In the genomic region with DNA sequence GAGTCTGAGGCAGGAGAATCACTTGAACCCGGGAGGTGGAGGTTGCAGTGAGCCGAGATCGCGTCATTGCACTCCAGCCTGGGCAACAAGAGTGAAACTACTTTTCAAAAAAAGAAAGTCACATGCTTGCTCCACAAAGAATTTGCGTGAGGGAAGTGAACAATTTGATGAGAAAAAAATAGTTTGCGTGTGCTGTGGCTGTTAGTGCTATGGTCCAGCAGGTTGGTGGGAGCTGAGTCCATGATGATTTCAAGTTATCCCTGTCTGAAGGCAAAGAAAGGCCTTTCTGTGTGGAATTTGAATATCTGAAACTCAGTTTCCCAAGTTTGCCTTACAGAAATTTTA, we compare ENCODE assay signal across 11 cellular contexts. TPM values are rescaled to one million over a fixed set of nuclear protein-coding genes. Genes with fewer than 3 reads are reported as not detected.
DNase-seq lines count a peak whose midpoint lies in the region; ATAC-seq and TF ChIP-seq lines count a peak whose summit lies in the region.
"Had no signal": no experiment of that assay in that cellular context is flagged by ENCODE, and none has a peak within 500 bp of the region (broad histone marks: within the 10 kb centered on the region; RNA-seq: fewer than 3 reads in every experiment).

No MANE protein-coding gene starts in this region.

- 85% methylated on average over 6 of the region's 6 CpGs for WGBS in SK-N-SH (ENCODE audit: low lambda C conversion rate)

- H3K9ac ChIP-seq in SK-N-SH (peak overlapping the region; percentile 33; the same call in 1 of the 2 replicates), duodenal mucosa (ENCODE audit: low read depth in 1 of 2, low read length in 2 of 2) (peak overlapping the region; percentile 32 to 43), skeletal muscle satellite cell (ENCODE audit: low read depth, low read length) (peak overlapping the region; percentile 53)

- H3K4me1 ChIP-seq in SK-N-SH (ENCODE audit: control insufficient read depth in 1 of 2, insufficient read depth in 2 of 2, low read depth in 1 of 2, low read length in 1 of 2) (peaks cover 30 to 32% of the 10 kb centered on the region in 2 experiments), PC-9 (replicated peaks; ENCODE audit: insufficient read depth) (peaks cover 27% of the 10 kb centered on the region), duodenal mucosa (ENCODE audit: control insufficient read depth in 1 of 2, insufficient read depth in 2 of 2, low read length in 2 of 2) (peaks cover 37 to 38% of the 10 kb centered on the region in 2 donors), skeletal muscle satellite cell (ENCODE audit: control insufficient read depth, insufficient read depth, low read length) (peaks cover 55% of the 10 kb centered on the region)

- H4K20me1 ChIP-seq in SK-N-SH (ENCODE audit: insufficient read depth) = peaks cover 58% of the 10 kb centered on the region
- peaks cover 48% of the 10 kb centered on the region for H4K20me1 ChIP-seq in PC-9 (ENCODE audit: insufficient read depth)

- H3K9me2 ChIP-seq in SK-N-SH = no peaks in the 10 kb centered on the region
- H3K9me2 ChIP-seq in PC-9 (ENCODE audit: insufficient read depth) = no peaks in the 10 kb centered on the region

- H3K4me3 ChIP-seq in SK-N-SH (ENCODE audit: low read depth in 2 of 2, low read length in 1 of 2) (0 out of 4 replicates have a peak overlapping the region, but pooled peaks of 1 of the 2 experiments have one; percentile 1), PC-9 (0 out of 2 replicates have a peak overlapping the region, but pooled peaks have one; percentile 97), duodenal mucosa (ENCODE audit: low read depth in 1 of 2, low read length in 2 of 2) (peak overlapping the region in 1 of 2 donors; percentile 25), skeletal muscle satellite cell (ENCODE audit: low read length) (no peak overlapping the region)

- CTCF ChIA-PET in SK-N-SH (lab: Yijun Ruan, JAX) (interaction anchor here (0.9 to 14.5 kb wide), 10 partner anchors 9 to 176 kb away, joined by 3 to 319 read pairs (median 94); a partner anchor contains a TSS), PC-9 (lab: Charles Lee) (interaction anchor here (1.4 kb wide), 1 partner anchor 53 kb away, joined by 4 read pairs; no protein-coding TSS in a partner anchor)

- TF ChIP-seq RAD21 in SK-N-SH (IDR thresholded peaks at IDR 0.05; ENCODE audit: low read length) = no peak

- H3K4me2 ChIP-seq in SK-N-SH (peak overlapping the region; percentile 79), PC-9 (peak overlapping the region; percentile 99), skeletal muscle satellite cell (ENCODE audit: low read length) (peak overlapping the region; percentile 91)

- H3K27me3 ChIP-seq in SK-N-SH (ENCODE audit: insufficient read depth) (no peaks in the 10 kb centered on the region), PC-9 (ENCODE audit: insufficient read depth, low read depth) (no peaks in the 10 kb centered on the region), duodenal mucosa (ENCODE audit: control insufficient read depth in 1 of 2, insufficient read depth in 2 of 2, low read length in 2 of 2) (no peaks in the 10 kb centered on the region), skeletal muscle satellite cell (ENCODE audit: control insufficient read depth, insufficient read depth, low read length) (no peaks in the 10 kb centered on the region)

- H3F3A ChIP-seq in SK-N-SH (replicated peaks; ENCODE audit: insufficient read depth) = peaks cover 44% of the 10 kb centered on the region
- peaks cover 39% of the 10 kb centered on the region for H3F3A ChIP-seq in PC-9 (ENCODE audit: insufficient read depth, low read depth)

- intact Hi-C loops in PC-9 (cut with micrococcal nuclease; ENCODE audit: unreplicated experiment) = no loop called here

- H3K27ac ChIP-seq in SK-N-SH (ENCODE audit: low read depth in 2 of 2, low read length in 1 of 2) (peak overlapping the region; percentile 73 to 76; a peak in 3 of 4 replicates), PC-9 (no peak overlapping the region), duodenal mucosa (ENCODE audit: low read depth, low read length) (no peak overlapping the region)

- H3K79me2 ChIP-seq in SK-N-SH (ENCODE audit: insufficient read depth) (peaks cover 60% of the 10 kb centered on the region), PC-9 (ENCODE audit: low read depth) (peaks cover 56% of the 10 kb centered on the region)

- POLR2A ChIA-PET in SK-N-SH (lab: Yijun Ruan, JAX) = interaction anchor here (0.8 to 1.5 kb wide), 3 partner anchors 9 to 111 kb away, joined by 3 to 4 read pairs (median 3); a partner anchor contains a TSS
- POLR2A ChIA-PET in PC-9 (lab: Charles Lee; ENCODE audit: unreplicated experiment) = no interaction called here

- H2AFZ ChIP-seq in SK-N-SH (ENCODE audit: low read depth) = no peak overlapping the region
- no peak overlapping the region for H2AFZ ChIP-seq in PC-9

- BruUV-seq in PC-9 (replicated peaks; lab: Mats Ljungman, UMichigan) = no TSS peak

- H3K9me3 ChIP-seq in SK-N-SH (no peaks in the 10 kb centered on the region), PC-9 (ENCODE audit: insufficient read depth, low read depth) (no peaks in the 10 kb centered on the region), duodenal mucosa (ENCODE audit: control insufficient read depth in 1 of 2, low read length in 2 of 2) (no peaks in the 10 kb centered on the region), skeletal muscle satellite cell (replicated peaks; ENCODE audit: low read length) (no peaks in the 10 kb centered on the region)

- no peak for TF ChIP-seq CTCF in SK-N-SH (IDR thresholded peaks at IDR 0.05)
- no peak for TF ChIP-seq CTCF in PC-9 (conservative IDR thresholded peaks at IDR 0.05)

- no peak for TF ChIP-seq EP300 in SK-N-SH (IDR thresholded peaks at IDR 0.05; ENCODE audit: borderline replicate concordance in 1 of 2, low read depth in 1 of 2, low read length in 1 of 2)

- no peak for ATAC-seq in SK-N-SH treated with all-trans-retinoic acid at 6 μM for 48 hours

- no peak for DNase-seq in SK-N-SH
- DNase-seq in PC-9 = no peak
- DNase-seq in stimulated activated CD4-positive, alpha-beta T cell treated with anti-CD3 and anti-CD28 coated beads, Interleukin-1b, Interleukin-23, amount 100 ng/mL, for 48 hours = no peak
- no peak for DNase-seq in GF-D8 (lab: John Stamatoyannopoulos, UW)
- no peak for DNase-seq in SKM-1 treated with dmso at 0.1 percent for 144 hours (lab: John Stamatoyannopoulos, UW; ENCODE audit: unreplicated experiment)
- DNase-seq: NCI-H2171, T1000 had no signal

- peaks cover 33 to 42% of the 10 kb centered on the region in 2 experiments for H3K36me3 ChIP-seq in SK-N-SH (replicated peaks in 1 of 2; ENCODE audit: control insufficient read depth in 1 of 2, insufficient read depth in 2 of 2, low read length in 1 of 2)
- H3K36me3 ChIP-seq in PC-9 (ENCODE audit: low read depth) = peaks cover 18% of the 10 kb centered on the region
- H3K36me3 ChIP-seq in duodenal mucosa (ENCODE audit: control insufficient read depth in 1 of 2, insufficient read depth in 2 of 2, low read length in 2 of 2) = peaks cover 9 to 30% of the 10 kb centered on the region in 2 donors
- H3K36me3 ChIP-seq in skeletal muscle satellite cell (ENCODE audit: insufficient read depth, low read length) = peaks cover 39% of the 10 kb centered on the region

TF ChIP-seq in SK-N-SH, 30 proteins besides CTCF, POLR2A, EP300 and RAD21 (continues in another document):
- TF ChIP-seq MEF2A (IDR thresholded peaks at IDR 0.05; ENCODE audit: borderline replicate concordance, low read depth) (no peak), POLR2AphosphoS5 (IDR thresholded peaks at IDR 0.05; ENCODE audit: low read depth, low read length) (no peak), EZH2phosphoT487 (IDR thresholded peaks at IDR 0.05; ENCODE audit: borderline replicate concordance, low read depth) (no peak)
- TF ChIP-seq, protein P1, sequence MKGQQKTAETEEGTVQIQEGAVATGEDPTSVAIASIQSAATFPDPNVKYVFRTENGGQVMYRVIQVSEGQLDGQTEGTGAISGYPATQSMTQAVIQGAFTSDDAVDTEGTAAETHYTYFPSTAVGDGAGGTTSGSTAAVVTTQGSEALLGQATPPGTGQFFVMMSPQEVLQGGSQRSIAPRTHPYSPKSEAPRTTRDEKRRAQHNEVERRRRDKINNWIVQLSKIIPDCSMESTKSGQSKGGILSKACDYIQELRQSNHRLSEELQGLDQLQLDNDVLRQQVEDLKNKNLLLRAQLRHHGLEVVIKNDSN (IDR thresholded peaks at IDR 0.05; ENCODE audit: borderline replicate concordance, low read depth) = no peak

TF ChIP-seq in SK-N-SH treated with all-trans-retinoic acid at 6 μM for 48 hours, 23 proteins besides CTCF, POLR2A, EP300 and RAD21 (continues in another document):
- no peak for TF ChIP-seq ISL1 (CRISPR knock-in tag; IDR thresholded peaks at IDR 0.05)

RNA-seq across cellular contexts. Expression of a gene that starts 21.0 kb away (rescaled TPM):
- polyA plus RNA-seq in SK-N-SH (2012; rRNA removed) = 2.2 and 5.0 TPM in 2 replicates
- polyA plus RNA-seq in SK-N-SH (2012; cell fraction: cytosol; rRNA removed) = 5.8 and 8.0 TPM in 2 replicates
- polyA plus RNA-seq in SK-N-SH (2012; cell fraction: nucleus; rRNA removed) = 5.6 and 13.2 TPM in 2 replicates
- 2.6 and 2.7 TPM in 2 replicates for total RNA-seq in PC-9 (2021)
- 0.22 and 1.0 TPM in 2 replicates for total RNA-seq in skeletal muscle satellite cell (2012; rRNA removed)
- total RNA-seq: A172 had no signal

RNA-seq across cellular contexts. Expression of a gene that starts 23.3 kb away (rescaled TPM):
- polyA plus RNA-seq in SK-N-SH (2012; rRNA removed) = 1.7 and 3.7 TPM in 2 replicates
- polyA plus RNA-seq in SK-N-SH (2012; cell fraction: cytosol; rRNA removed) = 1.3 and 3.2 TPM in 2 replicates
- polyA plus RNA-seq in SK-N-SH (2012; cell fraction: nucleus; rRNA removed) = 1.1 and 1.7 TPM in 2 replicates
- 0.93 and 1.1 TPM in 2 replicates for total RNA-seq in PC-9 (2021)
- total RNA-seq in skeletal muscle satellite cell (2012; rRNA removed) = 12.7 and 12.9 TPM in 2 replicates

RNA-seq across cellular contexts. Expression of a gene that starts 24.8 kb away (rescaled TPM):
- polyA plus RNA-seq in SK-N-SH (2012; rRNA removed) = 0.57 and 0.94 TPM in 2 replicates
- 0.44 and 0.60 TPM in 2 replicates for polyA plus RNA-seq in SK-N-SH (2012; cell fraction: cytosol; rRNA removed)
- 0.49 and 1.7 TPM in 2 replicates for polyA plus RNA-seq in SK-N-SH (2012; cell fraction: nucleus; rRNA removed)
- 15.5 and 18.7 TPM in 2 replicates for total RNA-seq in PC-9 (2021)
- total RNA-seq in skeletal muscle satellite cell (2012; rRNA removed) = 0.22 TPM in 1 of 2 replicates, not detected in the other

RNA-seq across cellular contexts. Expression of a gene that starts 59.6 kb away (rescaled TPM):
- polyA plus RNA-seq in SK-N-SH (2012; rRNA removed) = 14.0 and 16.1 TPM in 2 replicates
- polyA plus RNA-seq in SK-N-SH (2012; cell fraction: cytosol; rRNA removed) = 7.0 and 9.1 TPM in 2 replicates
- polyA plus RNA-seq in SK-N-SH (2012; cell fraction: nucleus; rRNA removed) = 51.9 and 65.9 TPM in 2 replicates
- total RNA-seq in PC-9 (2021) = 39.6 and 51.6 TPM in 2 replicates
- total RNA-seq in skeletal muscle satellite cell (2012; rRNA removed) = 6.6 and 9.6 TPM in 2 replicates

Comparison
In these comparisons a context has a peak if more than half of its experiments do, and no peak if none do; other contexts are left out.
1. H3K27ac ChIP-seq: peak in SK-N-SH (2 of 2); none in PC-9 (single experiment) and duodenal mucosa (single experiment).
2. Peak in every context shown above with its lines, with median percentiles within 50 percentile points of each other: H3K4me2 ChIP-seq and H3K9ac ChIP-seq.